15 cellular contexts compared by ENCODE assay signal in the genomic region with DNA sequence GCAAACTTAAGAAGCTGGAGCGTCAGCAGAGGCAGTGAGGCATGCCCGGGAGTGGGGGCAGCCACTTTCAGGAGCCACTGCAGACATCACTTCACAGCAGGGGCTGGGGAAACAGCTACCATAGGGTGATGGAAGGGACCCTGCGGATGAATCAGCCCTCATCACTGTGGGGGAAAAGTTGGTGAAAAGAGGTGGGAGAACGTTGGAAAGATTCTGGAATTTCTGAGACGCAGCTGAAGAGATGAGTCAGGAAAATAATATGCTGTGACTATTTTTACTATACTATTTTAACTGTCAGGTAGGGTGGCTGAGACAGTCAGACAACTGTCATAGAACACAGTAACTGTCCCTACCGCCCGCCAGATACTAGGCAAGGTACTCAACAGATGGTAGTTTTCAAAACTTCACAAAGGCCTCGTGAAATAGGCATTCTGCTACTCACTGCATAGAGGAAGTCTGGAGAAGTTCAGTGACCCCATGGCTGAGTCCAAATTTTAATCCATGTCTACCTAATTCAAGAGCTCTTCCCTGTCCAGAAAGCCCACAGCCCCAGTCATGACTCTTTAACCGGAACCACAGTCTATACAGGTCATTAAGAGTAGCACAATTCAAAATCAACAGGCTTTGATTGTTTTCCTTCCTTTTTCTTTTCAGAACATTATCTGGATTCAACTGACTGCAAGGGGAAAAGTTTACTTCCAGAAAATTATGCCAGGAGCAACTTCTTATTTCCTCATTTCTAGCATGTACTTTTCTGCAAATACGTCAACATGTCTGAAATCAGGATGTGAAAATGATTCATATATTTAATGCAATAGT. TPM values are rescaled to one million over a fixed set of nuclear protein-coding genes. Genes with fewer than 3 reads are reported as not detected.
A peak's percentile ranks its signal among the peaks of the same experiment; 100 is the strongest.
DNase-seq lines count a peak whose midpoint lies in the region; ATAC-seq and TF ChIP-seq lines count a peak whose summit lies in the region.
"Had no signal": no experiment of that assay in that cellular context is flagged by ENCODE, and none has a peak within 500 bp of the region (broad histone marks: within the 10 kb centered on the region; RNA-seq: fewer than 3 reads in every experiment).

No MANE protein-coding gene starts in this region.

- no peaks in the 10 kb centered on the region for H3K9me3 ChIP-seq in smooth muscle cell (replicated peaks; ENCODE audit: low read depth)
- H3K9me3 ChIP-seq: Caco-2 had no signal

- H3K9ac ChIP-seq in smooth muscle cell (ENCODE audit: low read depth) = peak overlapping the region; percentile 27

- H3F3A ChIP-seq in smooth muscle cell (ENCODE audit: low read depth) = peaks cover 11% of the 10 kb centered on the region

- no peaks in the 10 kb centered on the region for H3K36me3 ChIP-seq in smooth muscle cell (ENCODE audit: low read depth)

- H3K79me2 ChIP-seq in smooth muscle cell (ENCODE audit: low read depth) = no peaks in the 10 kb centered on the region

- no peak overlapping the region for H2AFZ ChIP-seq in smooth muscle cell (ENCODE audit: low read depth)

- H3K27ac ChIP-seq in smooth muscle cell (ENCODE audit: low read depth) = peak overlapping the region; percentile 83

- DNase-seq in HK-2 (ENCODE audit: unreplicated experiment) (peak; percentile 14), astrocyte of the hippocampus (ENCODE audit: low read depth, low spot score) (peak; percentile 75), kidney glomerular epithelial cell (lab: John Stamatoyannopoulos, UW) (peak; percentile 56), smooth muscle cell (lab: John Stamatoyannopoulos, UW; ENCODE audit: unreplicated experiment) (no peak)
- no peak for DNase-seq in activated CD8-positive, alpha-beta memory T cell treated with anti-CD3 and anti-CD28 coated beads for 24 hours
- DNase-seq: activated effector memory CD4-positive, alpha-beta T cell treated with anti-CD3 and anti-CD28 coated beads, Interleukin-2, amount 50 U/mL, for 16 hours; Caco-2; cortex of kidney; KG1; naive B cell; SHP77; stimulated activated CD4-positive, alpha-beta T cell treated with anti-CD3 and anti-CD28 coated beads, Interleukin-1b, Interleukin-23, amount 100 ng/mL, for 48 hours had no signal

- peaks cover 27% of the 10 kb centered on the region for H3K4me1 ChIP-seq in smooth muscle cell (ENCODE audit: low read depth)
- H3K4me1 ChIP-seq: Caco-2 had no signal

- no peak for ATAC-seq in GM21528 (IDR thresholded peaks at IDR 0.05; ENCODE audit: low FRiP score, unreplicated experiment)
- no peak for ATAC-seq in HG03280 (IDR thresholded peaks at IDR 0.05; ENCODE audit: unreplicated experiment)
- ATAC-seq: activated CD4-positive, CD25-positive, alpha-beta regulatory T cell treated with anti-CD3 and anti-CD28 coated beads, Interleukin-2, amount 50 U/mL, for 24 hours had no signal

- no peak overlapping the region for H3K4me3 ChIP-seq in smooth muscle cell

- 41% methylated on average over 10 of the region's 10 CpGs for WGBS in smooth muscle cell (ENCODE audit: low lambda C conversion rate)

- no peaks in the 10 kb centered on the region for H3K27me3 ChIP-seq in smooth muscle cell (ENCODE audit: low read depth)

- no peaks in the 10 kb centered on the region for H4K20me1 ChIP-seq in smooth muscle cell (ENCODE audit: low read depth)

- no peak for TF ChIP-seq CTCF in smooth muscle cell (IDR thresholded peaks at IDR 0.05; ENCODE audit: borderline replicate concordance, insufficient read depth, poor library complexity, severe bottlenecking)

- peak overlapping the region; percentile 59 for H3K4me2 ChIP-seq in smooth muscle cell

RNA-seq across cellular contexts. Expression of a gene that starts 39.3 kb away (rescaled TPM):
- 22.5 and 26.9 TPM in 2 replicates for total RNA-seq in smooth muscle cell
- polyA plus RNA-seq in smooth muscle cell = 11.5 and 29.7 TPM in 2 replicates

Comparison
In these comparisons a context has a peak if more than half of its experiments do, and no peak if none do; other contexts are left out.
1. DNase-seq: peak in HK-2 (single experiment), astrocyte of the hippocampus (single experiment) and kidney glomerular epithelial cell (single experiment); none in smooth muscle cell (single experiment) and activated CD8-positive, alpha-beta memory T cell treated with anti-CD3 and anti-CD28 coated beads for 24 hours (single experiment).